ENCODE assay signal across 21 cellular contexts in genomic region chr4:105050896-105051295, GRCh38.
DNase-seq lines count a peak whose midpoint lies in the region; ATAC-seq and TF ChIP-seq lines count a peak whose summit lies in the region.
"Had no signal": no experiment of that assay in that cellular context is flagged by ENCODE, and none has a peak within 500 bp of the region (broad histone marks: within the 10 kb centered on the region; RNA-seq: fewer than 3 reads in every experiment).

No MANE protein-coding gene starts in this region.

- H3K36me3 Mint-ChIP-seq in dendritic cell treated with granulocyte-macrophage colony-stimulating factor and Interleukin-4, amounts not matched to agents 40 ng/mL and 50 ng/mL, for 4 days (ENCODE audit: low read depth), result peaks cover 13% of the 10 kb centered on the region
- H3K36me3 Mint-ChIP-seq: CD4-positive, alpha-beta memory T cell had no signal

- H3K4me1 Mint-ChIP-seq in dendritic cell treated with granulocyte-macrophage colony-stimulating factor and Interleukin-4, amounts not matched to agents 40 ng/mL and 50 ng/mL, for 4 days (ENCODE audit: low read depth), result peaks cover 28% of the 10 kb centered on the region
- H3K4me1 Mint-ChIP-seq: CD4-positive, alpha-beta memory T cell had no signal

- DNase-seq in EL (peak; percentile 28), RPMI7951 (ENCODE audit: low read depth) (peak; percentile 44), kidney glomerular epithelial cell (lab: John Stamatoyannopoulos, UW) (peak; percentile 26), Ammon's horn (ENCODE audit: low spot score) (no peak), HEK293T (ENCODE audit: extremely low spot score) (no peak)
- DNase-seq: ACHN; activated CD4-positive, alpha-beta T cell treated with anti-CD3 and anti-CD28 coated beads for 48 hours; activated CD8-positive, alpha-beta memory T cell treated with anti-CD3 and anti-CD28 coated beads, Interleukin-2, amount 50 U/mL, for 4 hours; activated gamma-delta T cell treated with Interleukin-2 at 50 U/mL for 16 hours; aorta; CD4-positive, alpha-beta memory T cell; DMS79 treated with DMSO at 0.1 percent for 48 hours; hypothalamus; left colon; NCI-H2029; NCI-H526; sigmoid colon; stimulated activated CD4-positive, alpha-beta T cell treated with anti-CD3 and anti-CD28 coated beads, Interleukin-2, amount 100 ng/mL, for 24 hours had no signal

- H3K9me3 Mint-ChIP-seq in dendritic cell treated with granulocyte-macrophage colony-stimulating factor and Interleukin-4, amounts not matched to agents 40 ng/mL and 50 ng/mL, for 4 days, result peaks cover 17% of the 10 kb centered on the region

- CTCF ChIA-PET in HEK293T (lab: Yijun Ruan, JAX), result no interaction called here

- no peaks in the 10 kb centered on the region for H3K27me3 Mint-ChIP-seq in dendritic cell treated with granulocyte-macrophage colony-stimulating factor and Interleukin-4, amounts not matched to agents 40 ng/mL and 50 ng/mL, for 4 days
- H3K27me3 Mint-ChIP-seq: CD4-positive, alpha-beta memory T cell had no signal

- intact Hi-C loops in dendritic cell treated with granulocyte-macrophage colony-stimulating factor and Interleukin-4, amounts not matched to agents 40 ng/mL and 50 ng/mL, for 4 days (cut with micrococcal nuclease), result loop anchor here (10.0 kb wide), 1 partner anchor 176 kb away; no protein-coding TSS in a partner anchor

- ATAC-seq in GM18873 (IDR thresholded peaks at IDR 0.05; ENCODE audit: low FRiP score, unreplicated experiment), result no peak
- no peak for ATAC-seq in HG03097 (IDR thresholded peaks at IDR 0.05; ENCODE audit: low FRiP score, unreplicated experiment)
- ATAC-seq: left colon had no signal

- POLR2A ChIA-PET in HEK293T (lab: Yijun Ruan, JAX), result no interaction called here

- peak overlapping the region; percentile 4 for H3K27ac Mint-ChIP-seq in dendritic cell treated with granulocyte-macrophage colony-stimulating factor and Interleukin-4, amounts not matched to agents 40 ng/mL and 50 ng/mL, for 4 days
- H3K27ac Mint-ChIP-seq: CD4-positive, alpha-beta memory T cell had no signal

- H3K4me3 Mint-ChIP-seq in dendritic cell treated with granulocyte-macrophage colony-stimulating factor and Interleukin-4, amounts not matched to agents 40 ng/mL and 50 ng/mL, for 4 days, result no peak overlapping the region
- H3K4me3 Mint-ChIP-seq: CD4-positive, alpha-beta memory T cell had no signal

TF ChIP-seq in HEK293T, 16 proteins besides CTCF, POLR2A, EP300 and RAD21:
- TF ChIP-seq L3MBTL2 (conservative IDR thresholded peaks at IDR 0.05), result no peak
- TF ChIP-seq FOXA1 (IDR thresholded peaks at IDR 0.05), result no peak
- no peak for TF ChIP-seq ELF4 (IDR thresholded peaks at IDR 0.05)
- no peak for TF ChIP-seq FOXK2 (IDR thresholded peaks at IDR 0.05)
- TF ChIP-seq PKNOX1 (IDR thresholded peaks at IDR 0.05), result no peak
- TF ChIP-seq NFRKB (IDR thresholded peaks at IDR 0.05), result no peak
- TF ChIP-seq TARDBP (IDR thresholded peaks at IDR 0.05), result no peak

Comparison
In these comparisons a context has a peak if more than half of its experiments do, and no peak if none do; other contexts are left out.
1. DNase-seq: peak in EL (single experiment), RPMI7951 (single experiment) and kidney glomerular epithelial cell (single experiment); none in Ammon's horn (single experiment) and HEK293T (single experiment).